In the genomic region with DNA sequence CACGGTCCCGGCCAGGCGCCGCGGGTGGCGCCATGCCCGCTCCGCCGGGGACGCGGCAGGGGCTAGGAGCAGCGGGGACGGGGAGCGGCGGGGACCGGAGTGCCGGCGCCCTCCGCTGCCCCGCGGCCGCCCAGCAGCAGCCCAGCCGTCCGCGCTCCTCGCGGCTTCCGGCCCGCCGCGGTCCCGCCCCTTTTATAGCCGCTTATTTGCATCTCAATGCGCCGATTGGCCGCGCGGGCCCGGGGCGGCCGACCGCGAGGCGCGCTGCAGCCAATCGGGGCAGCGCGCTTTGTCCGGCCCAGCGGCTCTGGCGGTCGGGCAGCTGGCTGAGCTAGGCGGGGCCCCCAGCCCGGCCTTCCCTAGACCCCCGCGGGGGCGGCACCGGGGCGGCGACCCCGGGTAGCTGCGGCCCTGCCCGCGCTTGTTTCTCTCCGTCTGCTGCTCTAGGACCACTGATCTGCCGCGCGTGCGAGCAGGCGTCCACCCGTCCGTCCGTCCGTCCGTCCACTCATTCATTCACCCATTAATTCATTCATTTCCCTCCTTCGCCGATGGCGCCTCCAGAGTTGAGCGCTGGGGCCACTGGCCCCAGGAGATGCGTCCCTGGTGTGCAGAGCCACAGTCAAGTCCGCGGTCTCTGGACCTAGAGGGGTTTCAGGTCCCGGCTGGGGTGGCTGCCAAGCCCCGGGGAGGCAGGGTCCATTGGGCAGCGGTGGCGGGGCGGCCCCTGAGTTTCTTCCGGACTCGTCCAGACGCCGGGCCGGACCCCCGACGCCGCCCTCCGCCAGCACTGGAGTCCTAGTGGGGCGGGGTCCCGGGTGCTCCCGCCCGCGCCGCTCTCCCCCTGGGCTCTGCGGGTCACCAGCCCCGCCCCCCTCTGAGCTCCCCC, we compare ENCODE assay signal across 8 cellular contexts. TPM values are rescaled to one million over a fixed set of nuclear protein-coding genes. Genes with fewer than 3 reads are reported as not detected.
DNase-seq lines count a peak whose midpoint lies in the region; ATAC-seq and TF ChIP-seq lines count a peak whose summit lies in the region.

A gene with protein sequence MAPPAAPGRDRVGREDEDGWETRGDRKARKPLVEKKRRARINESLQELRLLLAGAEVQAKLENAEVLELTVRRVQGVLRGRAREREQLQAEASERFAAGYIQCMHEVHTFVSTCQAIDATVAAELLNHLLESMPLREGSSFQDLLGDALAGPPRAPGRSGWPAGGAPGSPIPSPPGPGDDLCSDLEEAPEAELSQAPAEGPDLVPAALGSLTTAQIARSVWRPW (minus strand): TSS at position 167 of the 889 bp plus-strand sequence. CDS start 133 bp downstream, at position 34.

- H3K4me1 Mint-ChIP-seq in immature natural killer cell, result peaks cover 0 to 12% of the 10 kb centered on the region in 2 donors

- H3F3A ChIP-seq in smooth muscle cell (ENCODE audit: low read depth), result peaks cover 7% of the 10 kb centered on the region

- H3K36me3 ChIP-seq in smooth muscle cell (ENCODE audit: low read depth), result no peaks in the 10 kb centered on the region

- no peaks in the 10 kb centered on the region for H3K9me3 ChIP-seq in smooth muscle cell (replicated peaks; ENCODE audit: low read depth)

- peak; percentile 72 for ATAC-seq in GM18858 (IDR thresholded peaks at IDR 0.05; ENCODE audit: unreplicated experiment)
- ATAC-seq in HG03045 (IDR thresholded peaks at IDR 0.05; ENCODE audit: unreplicated experiment), result peak; percentile 87

- H3K9ac ChIP-seq in smooth muscle cell (ENCODE audit: low read depth), result no peak within 1 kb of the TSS

- H3K36me3 Mint-ChIP-seq in immature natural killer cell, result peaks cover 0 to 7% (median 1%) of the 10 kb centered on the region in 3 donors

- no peak within 1 kb of the TSS for H2AFZ ChIP-seq in smooth muscle cell (ENCODE audit: low read depth)

- no peaks in the 10 kb centered on the region for H3K79me2 ChIP-seq in smooth muscle cell (ENCODE audit: low read depth)

- H3K4me3 ChIP-seq in smooth muscle cell, result peak within 1 kb of the TSS; percentile 67

- in situ Hi-C loops in T47D (cut with HindIII; ENCODE audit: low pct_unique_long_range_greater_than_20kb, low sequenced_read_pairs), result no loop called here

- H3K27me3 ChIP-seq in smooth muscle cell (ENCODE audit: low read depth), result peaks cover 49% of the 10 kb centered on the region

- peak within 1 kb of the TSS; percentile 94 for H3K4me2 ChIP-seq in smooth muscle cell

- no peak within 1 kb of the TSS for H3K27ac ChIP-seq in smooth muscle cell (ENCODE audit: low read depth)

- WGBS in smooth muscle cell (ENCODE audit: low lambda C conversion rate), result 1% methylated on average over 82 of the region's 104 CpGs

- DNase-seq in A172 (ENCODE audit: low spot score) (peak; percentile 70), NCI-H2107 (lab: John Stamatoyannopoulos, UW) (peak; percentile 69), UCSD-AML1 (lab: John Stamatoyannopoulos, UW; ENCODE audit: unreplicated experiment) (peak; percentile 89), T47D (ENCODE audit: low read depth in 1 of 2, low spot score in 1 of 2) (peak; percentile 91 to 94), immature natural killer cell (peak; percentile 86 to 87 (median 87)), smooth muscle cell (lab: John Stamatoyannopoulos, UW; ENCODE audit: unreplicated experiment) (peak; percentile 38)

- H3K27me3 Mint-ChIP-seq in immature natural killer cell (ENCODE audit: low read depth in 3 of 3), result peaks cover 3 to 7% (median 5%) of the 10 kb centered on the region in 3 donors

- H3K4me3 Mint-ChIP-seq in immature natural killer cell, result peak within 1 kb of the TSS; percentile 88 to 98 (median 92)

- no peaks in the 10 kb centered on the region for H3K9me3 Mint-ChIP-seq in immature natural killer cell

- peak within 1 kb of the TSS; percentile 62 to 88 (median 85) for H3K27ac Mint-ChIP-seq in immature natural killer cell

- TF ChIP-seq CTCF in smooth muscle cell (IDR thresholded peaks at IDR 0.05; ENCODE audit: borderline replicate concordance, insufficient read depth, poor library complexity, severe bottlenecking), result no peak

- H3K4me1 ChIP-seq in smooth muscle cell (ENCODE audit: low read depth), result no peaks in the 10 kb centered on the region

- no peaks in the 10 kb centered on the region for H4K20me1 ChIP-seq in smooth muscle cell (ENCODE audit: low read depth)

RNA-seq across cellular contexts. Expression of the gene that starts here (rescaled TPM):
- total RNA-seq in A172 (2014; rRNA removed; shearing (Covaris generic)), result 28.6 and 31.7 TPM in 2 replicates
- 10 to 100 TPM; 27.3 to 36.5 (median 34.5) TPM for polyA plus RNA-seq in immature natural killer cell
- 0.81 TPM in 1 of 2 replicates, not detected in the other for total RNA-seq in smooth muscle cell
- 2.7 and 6.4 TPM in 2 replicates for polyA plus RNA-seq in smooth muscle cell

Comparison
In these comparisons a context has a peak if more than half of its experiments do, and no peak if none do; other contexts are left out.
1. RNA of the gene that starts here (total RNA-seq): 28.6 to 31.7 TPM in A172; 0.81 TPM in smooth muscle cell; every median in the first group is over 10 times any median in the second.
2. DNase-seq: peak in every context shown above with its lines; median percentile 92 in T47D; 89 in UCSD-AML1; 87 in immature natural killer cell; 70 in A172; 69 in NCI-H2107; 38 in smooth muscle cell.